Comparison of ENCODE assay signal across 20 cellular contexts in the genomic region with DNA sequence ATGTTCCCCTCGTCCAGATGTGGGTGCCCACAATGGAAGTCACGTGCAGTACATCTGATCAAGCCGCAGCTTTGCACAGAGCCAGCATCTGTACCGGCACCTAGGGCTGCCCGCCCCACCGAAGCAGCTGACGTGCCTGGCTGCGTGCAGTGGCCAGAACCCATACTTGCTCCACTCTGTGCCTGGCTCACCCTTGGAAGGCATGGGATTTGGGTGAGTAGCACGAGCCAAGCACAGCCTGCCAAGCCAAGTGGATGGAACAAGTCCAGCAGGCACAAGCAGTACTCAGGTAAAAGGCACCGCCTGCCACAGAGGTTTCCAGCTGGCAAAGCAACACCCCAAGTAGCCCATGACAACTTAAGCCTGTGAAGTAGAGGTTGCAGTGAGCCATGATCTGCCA.
"Had no signal": no experiment of that assay in that cellular context is flagged by ENCODE, and none has a peak within 500 bp of the region (broad histone marks: within the 10 kb centered on the region; RNA-seq: fewer than 3 reads in every experiment).

No MANE protein-coding gene starts in this region.

- ATAC-seq: activated naive CD4-positive, alpha-beta T cell treated with anti-CD3 and anti-CD28 coated beads, Interleukin-2, amount 50 U/mL, for 72 hours; effector memory CD8-positive, alpha-beta T cell; left lung; mucosa of descending colon; stimulated activated memory B cell treated with anti-CD40 and anti-IgM and Interleukin-4, amounts not matched to agents 10 μg/mL and 1 μg/mL and 100 μg/mL, for 72 hours had no signal

- DNase-seq: activated CD4-positive, CD25-positive, alpha-beta regulatory T cell treated with anti-CD3 and anti-CD28 coated beads, Interleukin-2, amount 50 U/mL, for 72 hours; activated CD8-positive, alpha-beta memory T cell treated with anti-CD3 and anti-CD28 coated beads for 24 hours; activated gamma-delta T cell; adrenal gland; dermis blood vessel endothelial cell; effector memory CD8-positive, alpha-beta T cell; foreskin fibroblast; islet precursor cell; mucosa of descending colon; naive B cell; spleen; stimulated activated CD4-positive, alpha-beta T cell treated with anti-CD3 and anti-CD28 coated beads, Interleukin-4, amount 100 ng/mL, for 4 hours; T-helper 2 cell had no signal

- H3K27me3 ChIP-seq: adrenal gland, left lung, neural progenitor cell, spleen had no signal

- H3K4me3 Mint-ChIP-seq: effector memory CD8-positive, alpha-beta T cell; memory B cell; naive B cell; neural progenitor cell; stimulated activated memory B cell treated with anti-CD40 and anti-IgM and Interleukin-4, amounts not matched to agents 10 μg/mL and 1 μg/mL and 100 μg/mL, for 72 hours had no signal

- H3K4me3 ChIP-seq: adrenal gland, left lung, mucosa of descending colon, neural progenitor cell, spleen, thoracic aorta had no signal

- H3K27me3 Mint-ChIP-seq: effector memory CD8-positive, alpha-beta T cell; memory B cell; naive B cell; stimulated activated memory B cell treated with anti-CD40 and anti-IgM and Interleukin-4, amounts not matched to agents 10 μg/mL and 1 μg/mL and 100 μg/mL, for 72 hours had no signal

- H3K9me3 ChIP-seq: adrenal gland, left lung, mucosa of descending colon, spleen, thoracic aorta had no signal

- H3K4me1 ChIP-seq: adrenal gland, left lung, neural progenitor cell, spleen had no signal

- H3K9me3 Mint-ChIP-seq: activated naive CD4-positive, alpha-beta T cell treated with anti-CD3 and anti-CD28 coated beads, Interleukin-2, amount 50 U/mL, for 72 hours; effector memory CD8-positive, alpha-beta T cell; memory B cell; naive B cell; neural progenitor cell; stimulated activated memory B cell treated with anti-CD40 and anti-IgM and Interleukin-4, amounts not matched to agents 10 μg/mL and 1 μg/mL and 100 μg/mL, for 72 hours had no signal

- H3K36me3 ChIP-seq: adrenal gland, neural progenitor cell, thoracic aorta had no signal

- H3K27ac ChIP-seq: adrenal gland, left lung, neural progenitor cell, spleen, thoracic aorta, VCaP had no signal

- H3K4me1 Mint-ChIP-seq: memory B cell; naive B cell; stimulated activated memory B cell treated with anti-CD40 and anti-IgM and Interleukin-4, amounts not matched to agents 10 μg/mL and 1 μg/mL and 100 μg/mL, for 72 hours had no signal

- H3K27ac Mint-ChIP-seq: activated naive CD4-positive, alpha-beta T cell treated with anti-CD3 and anti-CD28 coated beads, Interleukin-2, amount 50 U/mL, for 72 hours; effector memory CD8-positive, alpha-beta T cell; memory B cell; naive B cell; neural progenitor cell; stimulated activated memory B cell treated with anti-CD40 and anti-IgM and Interleukin-4, amounts not matched to agents 10 μg/mL and 1 μg/mL and 100 μg/mL, for 72 hours had no signal

- H3K36me3 Mint-ChIP-seq: neural progenitor cell had no signal
